Comparison of ENCODE assay signal across 8 cellular contexts in the genomic region with DNA sequence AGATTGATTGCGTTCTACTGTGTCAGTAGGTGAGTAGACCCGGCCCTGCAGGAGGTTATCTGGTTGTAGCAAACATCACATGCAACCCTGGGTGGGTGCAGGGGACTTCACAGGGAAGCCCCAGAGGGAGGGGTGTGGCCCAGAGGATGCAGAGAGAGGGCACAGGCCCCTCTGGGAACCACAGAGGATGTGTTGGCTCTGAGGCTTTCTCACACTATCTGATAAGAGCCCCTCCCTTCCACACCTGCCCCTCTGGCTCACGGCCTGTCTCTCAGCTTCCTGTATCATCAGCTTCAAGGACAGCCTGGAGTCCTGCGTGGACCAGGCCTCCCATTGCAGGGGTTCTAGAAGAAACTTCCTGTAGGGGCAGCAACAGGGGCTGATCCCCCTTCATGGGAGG.
DNase-seq lines count a peak whose midpoint lies in the region; ATAC-seq lines count a peak whose summit lies in the region.

No MANE protein-coding gene starts in this region.

- DNase-seq in activated T-cell treated with anti-CD3 and anti-CD28 coated beads for 24 hours (ENCODE audit: low read depth) (peak; percentile 38), NCI-H345 (lab: John Stamatoyannopoulos, UW) (no peak), MV-4-11 (lab: John Stamatoyannopoulos, UW) (no peak), NCI-H2081 treated with DMSO at 0.1 percent for 48 hours (lab: John Stamatoyannopoulos, UW) (no peak), mesenteric fat pad (ENCODE audit: low spot score) (no peak)
- peak; percentile 5 to 10 for DNase-seq in stimulated activated CD4-positive, alpha-beta T cell treated with anti-CD3 and anti-CD28 coated beads, Interleukin-4, amount 100 ng/mL, for 48 hours (ENCODE audit: low read depth in 2 of 2)

- peak; percentile 91 for ATAC-seq in GM18909 (IDR thresholded peaks at IDR 0.05; ENCODE audit: poor library complexity, unreplicated experiment)
- ATAC-seq in HG03159 (IDR thresholded peaks at IDR 0.05; ENCODE audit: unreplicated experiment), result peak; percentile 81

Comparison
In these comparisons a context has a peak if more than half of its experiments do, and no peak if none do; other contexts are left out.
1. DNase-seq: peak in activated T-cell treated with anti-CD3 and anti-CD28 coated beads for 24 hours (single experiment) and stimulated activated CD4-positive, alpha-beta T cell treated with anti-CD3 and anti-CD28 coated beads, Interleukin-4, amount 100 ng/mL, for 48 hours (2 of 2); none in NCI-H345 (single experiment), MV-4-11 (single experiment), NCI-H2081 treated with DMSO at 0.1 percent for 48 hours (single experiment) and mesenteric fat pad (single experiment).